ENCODE assay signal across 1 cellular context in genomic region chr3:194685050-194685722, GRCh38.
A peak's percentile ranks its signal among the peaks of the same experiment; 100 is the strongest.
TF ChIP-seq lines count a peak whose summit lies in the region.

No MANE protein-coding gene starts in this region.

TF ChIP-seq in HepG2, 621 proteins besides CTCF, POLR2A, EP300 and RAD21:
- no peak for TF ChIP-seq ZSCAN9 (CRISPR knock-in tag; IDR thresholded peaks at IDR 0.05; ENCODE audit: borderline replicate concordance)
- TF ChIP-seq SP140L (CRISPR knock-in tag; IDR thresholded peaks at IDR 0.05; ENCODE audit: borderline replicate concordance), result peak; percentile 62; the same call in 1 of the 2 replicates
TF ChIP-seq in HepG2: peak in this region for 1.
